14 cellular contexts compared by ENCODE assay signal in genomic region chr20:8147476-8147875, GRCh38.
"Had no signal": no experiment of that assay in that cellular context is flagged by ENCODE, and none has a peak within 500 bp of the region (broad histone marks: within the 10 kb centered on the region; RNA-seq: fewer than 3 reads in every experiment).

No MANE protein-coding gene starts in this region.

- H3K36me3 ChIP-seq: gastrocnemius medialis, left ventricle myocardium inferior, thyroid gland had no signal

- ATAC-seq: esophagus mucosa, gastrocnemius medialis had no signal

- H3K4me1 ChIP-seq: thyroid gland had no signal

- H3K4me2 ChIP-seq: smooth muscle cell had no signal

- H3K4me3 ChIP-seq: gastrocnemius medialis, left ventricle myocardium inferior, lung, smooth muscle cell, thyroid gland had no signal

- H3K9me3 ChIP-seq: gastrocnemius medialis, left ventricle myocardium inferior, thyroid gland had no signal

- DNase-seq: cerebellar nuclear complex; effector CD8-positive, alpha-beta T cell; gastrocnemius medialis; glutamatergic neuron; left ventricle myocardium inferior; mesenchymal stem cell; naive B cell; right cardiac atrium; stimulated activated CD4-positive, alpha-beta T cell treated with anti-CD3 and anti-CD28 coated beads, Interleukin-2, amount 100 ng/mL, for 48 hours; stimulated activated naive CD4-positive, alpha-beta T cell treated with Interleukin-2 at 50 U/mL for 16 hours; thyroid gland had no signal

- H3K27ac ChIP-seq: left ventricle myocardium inferior, thyroid gland had no signal

- H3K27me3 ChIP-seq: gastrocnemius medialis, thyroid gland had no signal
